1 cellular context compared by ENCODE assay signal in the genomic region with DNA sequence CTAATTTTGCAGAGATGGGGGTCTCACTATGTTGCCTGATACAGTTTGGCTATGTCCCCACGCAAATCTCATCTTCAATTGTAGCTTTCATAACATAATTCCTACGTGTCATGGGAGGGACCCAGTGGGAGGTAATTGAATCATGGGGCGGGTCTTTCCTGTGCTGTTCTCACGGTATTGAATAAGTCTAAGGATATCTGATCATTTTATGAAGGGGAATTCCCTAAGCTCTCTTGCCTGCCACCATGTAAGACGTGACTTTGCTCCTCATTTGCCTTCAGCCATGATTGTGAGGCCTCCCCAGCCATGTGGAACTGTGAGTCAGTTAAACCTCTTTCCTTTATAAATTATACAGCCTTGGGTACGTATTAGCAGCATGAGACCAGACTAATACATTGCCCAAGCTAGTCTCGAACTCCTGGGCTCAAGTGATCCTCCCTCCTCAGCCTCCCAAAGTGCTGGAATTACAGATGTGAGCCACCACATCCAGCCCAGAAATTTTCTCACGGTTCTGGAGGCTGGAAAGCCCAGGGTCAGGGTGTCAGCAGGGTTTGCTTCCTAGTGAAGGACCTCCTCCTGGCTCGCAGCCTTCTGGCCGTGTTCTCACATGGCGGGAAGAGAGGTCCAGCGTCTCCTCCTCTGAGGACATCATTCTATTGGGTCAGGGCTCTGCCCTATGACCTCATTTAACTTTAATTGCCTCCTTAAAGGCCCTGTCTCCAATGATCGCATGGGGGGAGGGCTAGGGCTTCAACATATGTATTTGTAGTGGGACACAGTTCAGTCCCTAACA.
TF ChIP-seq lines count a peak whose summit lies in the region.

No MANE protein-coding gene starts in this region.

TF ChIP-seq in K562, 482 proteins besides CTCF, POLR2A, EP300 and RAD21:
- TF ChIP-seq KHSRP (IDR thresholded peaks at IDR 0.05) (no peak), CHD2 (IDR thresholded peaks at IDR 0.05; ENCODE audit: low read depth, low read length) (no peak), ZZZ3 (IDR thresholded peaks at IDR 0.05) (no peak), ZNF431 (CRISPR knock-in tag; IDR thresholded peaks at IDR 0.05) (0 out of 2 replicates have a peak, but pooled peaks have one; percentile 48)
